Comparison of ENCODE assay signal across 7 cellular contexts in the genomic region with DNA sequence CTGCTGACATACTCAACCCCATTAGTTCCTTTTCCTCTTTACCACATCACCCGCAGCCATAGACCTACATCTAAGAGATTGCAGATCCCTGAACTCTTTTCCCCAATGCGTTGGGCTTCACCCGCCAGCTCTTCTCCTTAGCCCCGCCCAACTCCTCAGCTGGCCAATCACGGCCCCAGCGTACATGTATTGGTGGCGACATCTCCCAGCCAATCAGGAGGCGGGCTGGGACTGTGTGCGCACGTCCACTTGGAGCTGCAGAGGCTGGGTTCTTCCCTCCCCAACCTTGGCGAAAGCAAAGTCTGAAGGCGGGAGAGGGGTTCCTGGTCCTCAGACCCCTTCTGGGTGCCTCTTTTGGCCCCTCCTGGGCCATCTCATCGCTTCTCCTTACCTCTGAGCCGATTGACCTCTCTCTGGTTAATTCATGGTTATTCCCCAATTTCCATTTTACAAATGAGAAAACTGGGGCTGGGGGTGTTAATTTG. TPM values are rescaled to one million over a fixed set of nuclear protein-coding genes. Genes with fewer than 3 reads are reported as not detected.
DNase-seq lines count a peak whose midpoint lies in the region; ATAC-seq and TF ChIP-seq lines count a peak whose summit lies in the region.

No MANE protein-coding gene starts in this region.

- peak overlapping the region; percentile 48 for H3K4me3 ChIP-seq in epithelial cell of proximal tubule (ENCODE audit: low read depth, low read length)
- H3K4me3 ChIP-seq in mucosa of descending colon, result no peak overlapping the region

- ATAC-seq in GM18520 (IDR thresholded peaks at IDR 0.05; ENCODE audit: unreplicated experiment), result peak; percentile 100
- peak; percentile 100 for ATAC-seq in HG02885 (IDR thresholded peaks at IDR 0.05; ENCODE audit: poor library complexity, unreplicated experiment)
- peak; percentile 98 for ATAC-seq in mucosa of descending colon

- H3K9me3 ChIP-seq in mucosa of descending colon, result no peaks in the 10 kb centered on the region

- peak; percentile 12 for DNase-seq in NCI-H226
- DNase-seq in activated T-cell treated with anti-CD3 and anti-CD28 coated beads for 24 hours (ENCODE audit: low read depth), result peak; percentile 80
- no peak for DNase-seq in epithelial cell of proximal tubule (ENCODE audit: low read depth)
- peak; percentile 88 to 94 (median 93) for DNase-seq in mucosa of descending colon
- peak; percentile 36 to 64 for DNase-seq in stimulated activated CD8-positive, alpha-beta memory T cell treated with anti-CD3 and anti-CD28 coated beads, Interleukin-4, amount 100 ng/mL, for 1 hour (ENCODE audit: low read depth in 2 of 2, low spot score in 1 of 2)

- H3K4me1 ChIP-seq in mucosa of descending colon (ENCODE audit: low read depth), result peaks cover 3% of the 10 kb centered on the region

- TF ChIP-seq CTCF in epithelial cell of proximal tubule (conservative IDR thresholded peaks at IDR 0.05; ENCODE audit: low read depth, low read length) (no peak), mucosa of descending colon (IDR thresholded peaks at IDR 0.05) (no peak)

- intact Hi-C loops in mucosa of descending colon (cut with DNase I, micrococcal nuclease), result no loop called here

- no peaks in the 10 kb centered on the region for H3K36me3 ChIP-seq in mucosa of descending colon (ENCODE audit: low read depth)

RNA-seq across cellular contexts. Expression of gene PDE1B, which starts 11.0 kb away (rescaled TPM):
- total RNA-seq in epithelial cell of proximal tubule (0.14 and 0.63 TPM in 2 replicates), mucosa of descending colon (1 to 10 TPM in 2 of 3 donors, under 1 TPM in 1; 0.35 to 4.0 (median 2.2) TPM)

RNA-seq across cellular contexts. Expression of gene PPP1R1A, which starts 28.0 kb away (rescaled TPM):
- total RNA-seq in epithelial cell of proximal tubule (0.87 and 11.1 TPM in 2 replicates), mucosa of descending colon (10 to 100 TPM in 1 of 3 donors, under 1 TPM in 2; 0.52 to 30.0 (median 0.75) TPM)
